18 cellular contexts compared by ENCODE assay signal in the genomic region with DNA sequence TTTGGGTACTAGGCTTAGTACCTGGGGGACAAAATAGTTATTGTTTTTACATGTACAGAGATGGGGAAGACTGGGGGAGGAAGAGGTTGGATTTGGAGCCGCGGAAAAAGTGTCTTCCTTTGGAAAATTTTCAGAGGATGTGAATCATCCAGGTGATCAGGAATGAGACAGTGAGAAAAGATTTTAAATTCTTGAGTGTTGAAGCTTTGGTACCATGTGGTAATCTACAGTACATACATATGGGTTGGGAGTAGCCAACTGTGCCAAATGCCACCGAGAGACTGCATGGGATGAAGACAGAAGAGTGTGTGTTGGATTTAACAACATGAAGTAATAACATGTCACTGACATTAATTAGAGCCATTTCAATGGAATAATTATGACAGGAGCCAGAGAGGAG.
"Had no signal": no experiment of that assay in that cellular context is flagged by ENCODE, and none has a peak within 500 bp of the region (broad histone marks: within the 10 kb centered on the region; RNA-seq: fewer than 3 reads in every experiment).

No MANE protein-coding gene starts in this region.

- H3K9me3 ChIP-seq: SJSA1 had no signal

- H3K27me3 ChIP-seq: SJSA1 had no signal

- H3K4me3 ChIP-seq: SJSA1, SK-N-MC had no signal

- ATAC-seq: Panc1 had no signal

- DNase-seq: KBM-7, NCI-H1092, NCI-H1105 treated with DMSO at 0.1 percent for 48 hours, NCI-H1417 treated with DMSO at 0.1 percent for 48 hours, NCI-H146, NCI-H1694 treated with DMSO at 0.1 percent for 48 hours, NCI-H1930, NCI-H2081, NCI-H2107, NCI-H2227 treated with DMSO at 0.1 percent for 48 hours, NCI-H524, NCI-H526 treated with DMSO at 0.1 percent for 48 hours, NCI-H774, Right ventricle myocardium superior, SIG-M5 had no signal

- H3K4me1 ChIP-seq: SJSA1 had no signal

- H3K36me3 ChIP-seq: SJSA1 had no signal

- H3K27ac ChIP-seq: SJSA1, SK-N-MC had no signal
